8 cellular contexts compared by ENCODE assay signal in the genomic region with DNA sequence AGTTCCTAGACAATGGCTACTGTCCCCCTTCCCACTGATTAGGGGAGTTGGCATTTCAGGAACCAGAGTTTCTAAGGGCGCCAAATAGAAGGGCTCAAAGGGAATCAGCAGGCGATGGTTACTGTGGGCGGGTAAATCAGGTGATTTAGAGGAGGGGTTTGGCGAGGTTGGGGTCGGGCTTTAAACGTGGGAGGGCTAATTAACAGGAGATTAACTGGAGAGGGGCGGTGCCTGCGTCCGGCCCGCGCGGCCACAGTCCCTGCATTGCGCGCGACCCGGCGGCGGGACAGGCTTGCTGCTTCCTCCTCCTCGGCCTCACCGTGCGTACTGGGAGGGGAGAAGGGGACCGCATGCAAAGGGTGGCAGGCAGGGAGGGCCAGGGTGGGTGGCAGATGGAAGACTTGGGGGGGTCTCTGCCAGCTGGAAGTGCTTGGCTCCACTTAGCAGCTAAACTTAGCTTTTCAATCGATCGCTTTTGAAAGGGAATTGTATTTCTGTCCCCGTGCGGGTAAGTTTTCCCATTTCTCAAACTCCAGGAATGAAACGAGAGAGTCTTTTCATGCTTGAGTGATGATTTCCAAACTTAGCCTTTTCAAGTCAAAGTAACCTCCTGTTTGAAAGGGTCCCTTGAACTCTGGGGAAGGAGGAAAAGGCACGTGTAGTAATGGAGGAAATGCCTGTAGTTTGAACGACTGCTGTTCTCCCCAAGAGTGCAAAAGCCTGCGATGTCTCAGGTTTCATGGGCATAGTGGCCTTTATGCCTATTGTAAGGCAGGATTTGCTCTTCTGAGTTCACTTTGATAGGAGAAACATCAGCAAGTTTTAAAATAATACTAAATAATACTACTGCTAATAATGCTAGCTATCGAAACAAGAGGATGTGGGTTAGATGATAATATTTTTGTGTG. TPM values are rescaled to one million over a fixed set of nuclear protein-coding genes. Genes with fewer than 3 reads are reported as not detected.
DNase-seq lines count a peak whose midpoint lies in the region; ATAC-seq, FAIRE-seq and TF ChIP-seq lines count a peak whose summit lies in the region.

A gene with protein sequence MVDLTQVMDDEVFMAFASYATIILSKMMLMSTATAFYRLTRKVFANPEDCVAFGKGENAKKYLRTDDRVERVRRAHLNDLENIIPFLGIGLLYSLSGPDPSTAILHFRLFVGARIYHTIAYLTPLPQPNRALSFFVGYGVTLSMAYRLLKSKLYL (plus strand): TSS at position 255 of the 908 bp plus-strand sequence. CDS start 6,608 bp downstream, outside the sequence.

- no peak for TF ChIP-seq EP300 in suprapubic skin (IDR thresholded peaks at IDR 0.05)

- no peak for FAIRE-seq in frontal cortex (lab: Jason Lieb, UNC)

- ATAC-seq in HG02943 (IDR thresholded peaks at IDR 0.05; ENCODE audit: low read depth, unreplicated experiment) = peak; percentile 73
- ATAC-seq in GM21526 (IDR thresholded peaks at IDR 0.05; ENCODE audit: low FRiP score, unreplicated experiment) = no peak

- DNase-seq in GM12865 (ENCODE audit: low read depth) (peak; percentile 24), NCI-H748 treated with DMSO at 0.1 percent for 48 hours (lab: John Stamatoyannopoulos, UW) (peak; percentile 71), coronary artery (ENCODE audit: low spot score) (no peak), left kidney (ENCODE audit: low read depth, low spot score) (peak; percentile 88), suprapubic skin (ENCODE audit: low spot score in 2 of 2) (peak; percentile 76 to 84), frontal cortex (ENCODE audit: low spot score in 2 of 2) (no peak)

- H3K36me3 ChIP-seq in suprapubic skin = no peaks in the 10 kb centered on the region

- no peaks in the 10 kb centered on the region for H3K9me3 ChIP-seq in suprapubic skin

- H3K27ac ChIP-seq in coronary artery = peak within 1 kb of the TSS; percentile 1 to 81
- peak within 1 kb of the TSS; percentile 90 for H3K27ac ChIP-seq in suprapubic skin

- peak within 1 kb of the TSS; percentile 11; the same call in 1 of the 2 replicates for H3K4me3 ChIP-seq in GM12865 (ENCODE audit: low read depth, low read length)
- H3K4me3 ChIP-seq in coronary artery = peak within 1 kb of the TSS; percentile 70
- peak within 1 kb of the TSS; percentile 43 for H3K4me3 ChIP-seq in suprapubic skin

- TF ChIP-seq CTCF in GM12865 (IDR thresholded peaks at IDR 0.05; ENCODE audit: insufficient read depth, low read depth, low read length, missing control alignments) (no peak), coronary artery (IDR thresholded peaks at IDR 0.05) (no peak), suprapubic skin (IDR thresholded peaks at IDR 0.05) (no peak)

- peaks cover 13% of the 10 kb centered on the region for H3K4me1 ChIP-seq in suprapubic skin

- WGBS in suprapubic skin = 3% methylated on average over 31 of the region's 31 CpGs

- H3K27me3 ChIP-seq in suprapubic skin = no peaks in the 10 kb centered on the region

- TF ChIP-seq POLR2A in suprapubic skin (IDR thresholded peaks at IDR 0.05) = peak in 1 of 2 donors; percentile 67

RNA-seq across cellular contexts. Expression of the gene that starts here (rescaled TPM):
- total RNA-seq in suprapubic skin = 100 to 1,000 TPM in 1 of 4 donors, 10 to 100 TPM in 3; 72.8 to 107 (median 84.7) TPM
- 3.7 TPM for total RNA-seq in frontal cortex

Comparison
In these comparisons a context has a peak if more than half of its experiments do, and no peak if none do; other contexts are left out.
1. RNA of the gene that starts here (total RNA-seq): 72.8 to 107 TPM in suprapubic skin; 3.7 TPM in frontal cortex (single experiment); every median in the first group is over 10 times any median in the second.
2. DNase-seq: peak in GM12865 (single experiment), NCI-H748 treated with DMSO at 0.1 percent for 48 hours (single experiment), left kidney (single experiment) and suprapubic skin (2 of 2); none in coronary artery (single experiment) and frontal cortex (0 of 2).
3. H3K4me3 ChIP-seq: peak in every context shown above with its lines; median percentile 70 in coronary artery; 43 in suprapubic skin; 11 in GM12865.